ENCODE assay signal across 27 cellular contexts in genomic region chrX:111742018-111742417, GRCh38.
"Had no signal": no experiment of that assay in that cellular context is flagged by ENCODE, and none has a peak within 500 bp of the region (broad histone marks: within the 10 kb centered on the region; RNA-seq: fewer than 3 reads in every experiment).

No MANE protein-coding gene starts in this region.

- DNase-seq: naive thymus-derived CD8-positive, alpha-beta T cell; nucleus accumbens; pancreas; psoas muscle; right cardiac atrium; right lobe of liver; sigmoid colon; small intestine; stimulated activated CD4-positive, alpha-beta T cell treated with anti-CD3 and anti-CD28 coated beads, Interleukin-15, amount 100 ng/mL, for 24 hours; stimulated activated CD4-positive, alpha-beta T cell treated with anti-CD3 and anti-CD28 coated beads, Interleukin-2, amount 100 ng/mL, for 24 hours; stimulated activated CD4-positive, alpha-beta T cell treated with anti-CD3 and anti-CD28 coated beads, Interleukin-2, amount 100 ng/mL, for 48 hours; stimulated activated CD4-positive, alpha-beta T cell treated with anti-CD3 and anti-CD28 coated beads, Interleukin-4, amount 100 ng/mL, for 24 hours; stimulated activated naive B cell treated with anti-CD40 and anti-IgM and Interleukin-4, amounts not matched to agents 10 μg/mL and 1 μg/mL and 100 μg/mL, for 72 hours; stimulated activated naive CD4-positive, alpha-beta T cell treated with Interleukin-2 at 50 U/mL for 16 hours; stomach; thyroid gland; trophoblast cell; upper lobe of left lung had no signal

- H3K9me3 ChIP-seq: neutrophil, pancreas, psoas muscle, right lobe of liver, sigmoid colon, stomach, thoracic aorta, thyroid gland, tibial nerve, upper lobe of left lung, vagina had no signal

- H3K27ac Mint-ChIP-seq: naive thymus-derived CD8-positive, alpha-beta T cell; natural killer cell treated with Interleukin-12 subunit alpha and Interleukin-12 subunit beta and Interleukin-15 and Interleukin-18, amount 100 ng/mL, for 72 hours; stimulated activated effector memory CD8-positive, alpha-beta T cell treated with anti-CD3 and anti-CD28 coated beads, Interleukin-12 subunit alpha, Interleukin-12 subunit beta, amount 100 ng/mL, for 72 hours; stimulated activated naive B cell treated with anti-CD40 and anti-IgM and Interleukin-4, amounts not matched to agents 10 μg/mL and 1 μg/mL and 100 μg/mL, for 72 hours; stimulated activated naive CD8-positive, alpha-beta T cell treated with anti-CD3 and anti-CD28 coated beads, Interleukin-15, Interleukin-2, amounts not matched to agents 100 ng/mL and 50 ng/mL, for 24 hours had no signal

- H3K27me3 ChIP-seq: neutrophil, pancreas, right lobe of liver, sigmoid colon, stomach, thyroid gland, upper lobe of left lung, vagina had no signal

- FAIRE-seq: small intestine, urothelium cell line had no signal

- ATAC-seq: naive thymus-derived CD8-positive, alpha-beta T cell; natural killer cell treated with Interleukin-12 subunit alpha and Interleukin-12 subunit beta and Interleukin-15 and Interleukin-18, amount 100 ng/mL, for 72 hours; pancreas; psoas muscle; right cardiac atrium; right lobe of liver; stimulated activated effector memory CD8-positive, alpha-beta T cell treated with anti-CD3 and anti-CD28 coated beads, Interleukin-12 subunit alpha, Interleukin-12 subunit beta, amount 100 ng/mL, for 72 hours; stimulated activated naive B cell treated with anti-CD40 and anti-IgM and Interleukin-4, amounts not matched to agents 10 μg/mL and 1 μg/mL and 100 μg/mL, for 72 hours had no signal

- H3K4me3 ChIP-seq: pancreas, psoas muscle, right lobe of liver, sigmoid colon, stomach, thoracic aorta, thyroid gland, tibial nerve, upper lobe of left lung, vagina had no signal

- H3K36me3 ChIP-seq: thoracic aorta had no signal

- H3K4me1 Mint-ChIP-seq: neural crest cell; stimulated activated effector memory CD8-positive, alpha-beta T cell treated with anti-CD3 and anti-CD28 coated beads, Interleukin-12 subunit alpha, Interleukin-12 subunit beta, amount 100 ng/mL, for 72 hours; stimulated activated naive B cell treated with anti-CD40 and anti-IgM and Interleukin-4, amounts not matched to agents 10 μg/mL and 1 μg/mL and 100 μg/mL, for 72 hours had no signal

- H3K27ac ChIP-seq: neutrophil, pancreas, psoas muscle, right lobe of liver, sigmoid colon, stomach, thoracic aorta, thyroid gland, tibial nerve, upper lobe of left lung, vagina had no signal

- H3K9me3 Mint-ChIP-seq: naive thymus-derived CD8-positive, alpha-beta T cell; natural killer cell treated with Interleukin-12 subunit alpha and Interleukin-12 subunit beta and Interleukin-15 and Interleukin-18, amount 100 ng/mL, for 72 hours; neural crest cell; stimulated activated effector memory CD8-positive, alpha-beta T cell treated with anti-CD3 and anti-CD28 coated beads, Interleukin-12 subunit alpha, Interleukin-12 subunit beta, amount 100 ng/mL, for 72 hours; stimulated activated naive B cell treated with anti-CD40 and anti-IgM and Interleukin-4, amounts not matched to agents 10 μg/mL and 1 μg/mL and 100 μg/mL, for 72 hours; stimulated activated naive CD8-positive, alpha-beta T cell treated with anti-CD3 and anti-CD28 coated beads, Interleukin-15, Interleukin-2, amounts not matched to agents 100 ng/mL and 50 ng/mL, for 24 hours had no signal

- H3K27me3 Mint-ChIP-seq: naive thymus-derived CD8-positive, alpha-beta T cell; natural killer cell treated with Interleukin-12 subunit alpha and Interleukin-12 subunit beta and Interleukin-15 and Interleukin-18, amount 100 ng/mL, for 72 hours; stimulated activated naive B cell treated with anti-CD40 and anti-IgM and Interleukin-4, amounts not matched to agents 10 μg/mL and 1 μg/mL and 100 μg/mL, for 72 hours; stimulated activated naive CD8-positive, alpha-beta T cell treated with anti-CD3 and anti-CD28 coated beads, Interleukin-15, Interleukin-2, amounts not matched to agents 100 ng/mL and 50 ng/mL, for 24 hours had no signal

- H3K4me3 Mint-ChIP-seq: naive thymus-derived CD8-positive, alpha-beta T cell; natural killer cell treated with Interleukin-12 subunit alpha and Interleukin-12 subunit beta and Interleukin-15 and Interleukin-18, amount 100 ng/mL, for 72 hours; neural crest cell; stimulated activated effector memory CD8-positive, alpha-beta T cell treated with anti-CD3 and anti-CD28 coated beads, Interleukin-12 subunit alpha, Interleukin-12 subunit beta, amount 100 ng/mL, for 72 hours; stimulated activated naive B cell treated with anti-CD40 and anti-IgM and Interleukin-4, amounts not matched to agents 10 μg/mL and 1 μg/mL and 100 μg/mL, for 72 hours; stimulated activated naive CD8-positive, alpha-beta T cell treated with anti-CD3 and anti-CD28 coated beads, Interleukin-15, Interleukin-2, amounts not matched to agents 100 ng/mL and 50 ng/mL, for 24 hours had no signal

- H3K4me1 ChIP-seq: pancreas, psoas muscle, right lobe of liver, sigmoid colon, stomach, thyroid gland, tibial nerve, upper lobe of left lung, vagina had no signal
